15 cellular contexts compared by ENCODE assay signal in the genomic region with DNA sequence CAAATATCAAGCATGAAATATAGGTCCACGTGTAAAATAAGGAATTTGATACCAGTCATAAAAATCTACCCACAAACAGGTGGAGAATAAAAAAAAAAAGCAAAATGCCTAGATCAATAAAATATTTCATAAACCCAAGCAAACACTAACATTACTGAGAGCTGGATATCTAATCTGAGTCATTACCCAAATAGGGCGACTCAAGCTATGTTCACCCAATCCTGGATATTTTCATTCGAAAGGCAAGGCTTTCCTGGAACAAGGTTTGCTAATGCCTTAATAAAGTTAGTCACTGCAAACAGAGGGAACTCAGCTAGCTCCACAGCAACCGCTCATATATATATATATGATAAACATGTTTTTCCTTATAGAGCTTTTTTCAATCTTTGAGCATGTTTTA. TPM values are rescaled to one million over a fixed set of nuclear protein-coding genes. Genes with fewer than 3 reads are reported as not detected.
DNase-seq lines count a peak whose midpoint lies in the region; ATAC-seq, FAIRE-seq and TF ChIP-seq lines count a peak whose summit lies in the region.
"Had no signal": no experiment of that assay in that cellular context is flagged by ENCODE, and none has a peak within 500 bp of the region (broad histone marks: within the 10 kb centered on the region; RNA-seq: fewer than 3 reads in every experiment).

No MANE protein-coding gene starts in this region.

- no peak overlapping the region for H3K27ac ChIP-seq in fibroblast of lung (ENCODE audit: insufficient read depth, low read length)
- H3K27ac ChIP-seq in small intestine (ENCODE audit: low read depth in 1 of 2, low read length in 1 of 2), result no peak overlapping the region
- H3K27ac ChIP-seq: cardiac muscle cell, parathyroid adenoma, Peyer's patch, upper lobe of right lung had no signal

- H3K4me3 ChIP-seq in fibroblast of lung (replicated peaks in 1 of 4; ENCODE audit: control extremely low read depth in 1 of 4, insufficient read depth in 1 of 4, low read depth in 3 of 4, low read length in 4 of 4), result no peak overlapping the region
- H3K4me3 ChIP-seq in small intestine (ENCODE audit: low read depth in 1 of 2, low read length in 2 of 2), result no peak overlapping the region
- H3K4me3 ChIP-seq: cardiac muscle cell, MG63, Peyer's patch, upper lobe of right lung had no signal

- H3K9me3 ChIP-seq in fibroblast of lung (ENCODE audit: control insufficient read depth, insufficient read depth, low read depth, low read length) (no peaks in the 10 kb centered on the region), small intestine (ENCODE audit: control insufficient read depth, low read depth) (no peaks in the 10 kb centered on the region)
- H3K9me3 ChIP-seq: MG63, Peyer's patch, upper lobe of right lung had no signal

- no peak for ATAC-seq in HG02885 (IDR thresholded peaks at IDR 0.05; ENCODE audit: poor library complexity, unreplicated experiment)
- ATAC-seq: upper lobe of right lung had no signal

- H3K9ac ChIP-seq in fibroblast of lung (ENCODE audit: insufficient read depth, low read length), result no peak overlapping the region
- H3K9ac ChIP-seq: parathyroid adenoma had no signal

- H4K20me1 ChIP-seq in fibroblast of lung (ENCODE audit: control insufficient read depth, extremely low read depth, insufficient read depth, low read length), result no peaks in the 10 kb centered on the region

- no peak overlapping the region for H2AFZ ChIP-seq in fibroblast of lung (ENCODE audit: low read length)
- H2AFZ ChIP-seq: parathyroid adenoma had no signal

- no peak overlapping the region for H3K4me2 ChIP-seq in fibroblast of lung (ENCODE audit: extremely low read depth, insufficient read depth, low read length)

- H3K36me3 ChIP-seq in fibroblast of lung (ENCODE audit: control insufficient read depth, insufficient read depth, low read length) (no peaks in the 10 kb centered on the region), small intestine (ENCODE audit: control insufficient read depth in 2 of 2, insufficient read depth in 2 of 2, low read length in 2 of 2) (no peaks in the 10 kb centered on the region)
- H3K36me3 ChIP-seq: cardiac muscle cell, MG63, Peyer's patch, upper lobe of right lung had no signal

- DNase-seq in NCI-H2081 (lab: John Stamatoyannopoulos, UW) (peak; percentile 20 to 74), NCI-H2081 treated with DMSO at 0.1 percent for 48 hours (lab: John Stamatoyannopoulos, UW) (no peak), RKO (ENCODE audit: low spot score) (peak; percentile 8), fibroblast of lung (ENCODE audit: low read depth in 2 of 2) (peak; percentile 43 to 68), small intestine (peak; percentile 6), SHP77 (lab: John Stamatoyannopoulos, UW) (no peak)
- DNase-seq in activated T-cell treated with anti-CD3 and anti-CD28 coated beads, Interleukin-2, amount 50 U/mL, for 1 hour, result no peak
- DNase-seq: activated CD4-positive, alpha-beta T cell treated with anti-CD3 and anti-CD28 coated beads, Interleukin-2, amount 50 U/mL, for 1 hour; MG63; Peyer's patch; upper lobe of right lung had no signal

- H3K4me1 ChIP-seq in fibroblast of lung (ENCODE audit: control insufficient read depth, extremely low read depth, insufficient read depth, low read length) (no peaks in the 10 kb centered on the region), small intestine (ENCODE audit: control insufficient read depth in 2 of 2, insufficient read depth in 1 of 2, low read depth in 1 of 2, low read length in 1 of 2) (no peaks in the 10 kb centered on the region)
- H3K4me1 ChIP-seq: parathyroid adenoma, upper lobe of right lung had no signal

- no peak for TF ChIP-seq CTCF in fibroblast of lung (conservative IDR thresholded peaks at IDR 0.05 in 1 of 2, IDR thresholded peaks at IDR 0.05 in 1 of 2; ENCODE audit: low read depth in 1 of 2, low read length in 2 of 2)

- H3K79me2 ChIP-seq in fibroblast of lung (ENCODE audit: control insufficient read depth, insufficient read depth, low read length), result no peaks in the 10 kb centered on the region
- H3K79me2 ChIP-seq: parathyroid adenoma had no signal

- no peaks in the 10 kb centered on the region for H3K27me3 ChIP-seq in fibroblast of lung (ENCODE audit: control insufficient read depth, insufficient read depth, low read length)
- peaks cover 0 to 2% of the 10 kb centered on the region in 2 donors for H3K27me3 ChIP-seq in small intestine (ENCODE audit: control insufficient read depth in 2 of 2, insufficient read depth in 2 of 2, low read length in 2 of 2)
- H3K27me3 ChIP-seq: cardiac muscle cell, MG63, Peyer's patch, upper lobe of right lung had no signal

- FAIRE-seq in small intestine (lab: Jason Lieb, UNC), result no peak
- FAIRE-seq: GM12891 had no signal

- WGBS in small intestine, 3 donors, result 26 to 65% (median 41%) methylated on average over 4 of the region's 4 CpGs

RNA-seq across cellular contexts. Expression of gene TM9SF2, which starts 33.5 kb away (rescaled TPM):
- total RNA-seq in fibroblast of lung, result 95.3 and 109 TPM in 2 replicates
- polyA plus RNA-seq in fibroblast of lung (116 and 149 TPM in 2 replicates), small intestine (100 to 1,000 TPM in 1 of 3 donors, 10 to 100 TPM in 2; 35.6 to 144 (median 40.8) TPM)
- 68.7 and 83.5 TPM in 2 replicates for polyA plus RNA-seq in fibroblast of lung (2012)
- 17.5 and 28.0 TPM in 2 replicates for polyA minus RNA-seq in fibroblast of lung (ENCODE audit: low replicate concordance)

Comparison
In these comparisons a context has a peak if more than half of its experiments do, and no peak if none do; other contexts are left out.
1. DNase-seq: peak in NCI-H2081 (2 of 2), RKO (single experiment), fibroblast of lung (2 of 2) and small intestine (single experiment); none in NCI-H2081 treated with DMSO at 0.1 percent for 48 hours (single experiment), SHP77 (0 of 2) and activated T-cell treated with anti-CD3 and anti-CD28 coated beads, Interleukin-2, amount 50 U/mL, for 1 hour (single experiment).